18 cellular contexts compared by ENCODE assay signal in genomic region chr20:37511605-37512275, GRCh38. TPM values are rescaled to one million over a fixed set of nuclear protein-coding genes. Genes with fewer than 3 reads are reported as not detected.
DNase-seq lines count a peak whose midpoint lies in the region; ATAC-seq, FAIRE-seq and TF ChIP-seq lines count a peak whose summit lies in the region.
"Had no signal": no experiment of that assay in that cellular context is flagged by ENCODE, and none has a peak within 500 bp of the region (broad histone marks: within the 10 kb centered on the region; RNA-seq: fewer than 3 reads in every experiment).

No MANE protein-coding gene starts in this region.

- no peak overlapping the region for H2AFZ ChIP-seq in SK-N-SH (ENCODE audit: low read depth)

- DNase-seq in AG08395 (ENCODE audit: low spot score): peak; percentile 95
- DNase-seq in H54 (ENCODE audit: insufficient read length, low spot score): peak; percentile 61
- no peak for DNase-seq in SK-N-SH
- DNase-seq in foreskin fibroblast: peak; percentile 90 to 94
- no peak for DNase-seq in thyroid gland
- no peak for DNase-seq in Peyer's patch
- no peak for DNase-seq in activated CD4-positive, alpha-beta T cell treated with anti-CD3 and anti-CD28 coated beads, Interleukin-2, amount 50 U/mL, for 48 hours
- DNase-seq: activated CD4-positive, alpha-beta memory T cell treated with anti-CD3 and anti-CD28 coated beads, Interleukin-2, amount 10 ng/mL, durations not matched to agents 7 days and 5 days; activated gamma-delta T cell; AML-193; DMS79 treated with DMSO at 0.1 percent for 48 hours; NCI-H526 treated with DMSO at 0.1 percent for 48 hours; nucleus accumbens; stimulated activated CD4-positive, alpha-beta T cell treated with anti-CD3 and anti-CD28 coated beads, Interleukin-15, amount 100 ng/mL, for 24 hours had no signal

- H3K4me3 ChIP-seq in SK-N-SH (ENCODE audit: low read depth in 2 of 2, low read length in 1 of 2) (no peak overlapping the region), foreskin fibroblast (ENCODE audit: low read depth in 1 of 2, low read length in 2 of 2) (no peak overlapping the region), thyroid gland (replicated peaks in 1 of 3) (no peak overlapping the region), Peyer's patch (no peak overlapping the region)
- H3K4me3 ChIP-seq: cardiac muscle cell had no signal

- peaks cover 10% of the 10 kb centered on the region; the same call in 1 of the 2 replicates for H3K79me2 ChIP-seq in SK-N-SH (ENCODE audit: insufficient read depth)

- H3K27ac ChIP-seq in SK-N-SH (ENCODE audit: low read depth in 2 of 2, low read length in 1 of 2) (no peak overlapping the region), thyroid gland (no peak overlapping the region), Peyer's patch (no peak overlapping the region)
- H3K27ac ChIP-seq: cardiac muscle cell had no signal

- TF ChIP-seq POLR2A in H54 (IDR thresholded peaks at IDR 0.05; ENCODE audit: low read depth, low read length) (no peak), thyroid gland (IDR thresholded peaks at IDR 0.05) (no peak), Peyer's patch (IDR thresholded peaks at IDR 0.05) (no peak)

- peaks cover 19% of the 10 kb centered on the region for H4K20me1 ChIP-seq in SK-N-SH (ENCODE audit: insufficient read depth)

- H3K9me2 ChIP-seq in SK-N-SH: no peaks in the 10 kb centered on the region

- intact Hi-C loops in thyroid gland (cut with DNase I): no loop called here

- H3K4me1 ChIP-seq in SK-N-SH (ENCODE audit: control insufficient read depth in 1 of 2, insufficient read depth in 2 of 2, low read depth in 1 of 2, low read length in 1 of 2): no peaks in the 10 kb centered on the region; a peak in 2 of 4 replicates
- no peaks in the 10 kb centered on the region for H3K4me1 ChIP-seq in thyroid gland
- peaks cover 0 to 3% (median 0%) of the 10 kb centered on the region in 4 donors for H3K4me1 ChIP-seq in Peyer's patch

- H3K27me3 ChIP-seq in SK-N-SH (ENCODE audit: insufficient read depth) (no peaks in the 10 kb centered on the region), thyroid gland (no peaks in the 10 kb centered on the region), Peyer's patch (no peaks in the 10 kb centered on the region)
- H3K27me3 ChIP-seq: cardiac muscle cell had no signal

- no peak for FAIRE-seq in H54 (lab: Jason Lieb, UNC)
- FAIRE-seq: GM19239 had no signal

- TF ChIP-seq EP300 in SK-N-SH (IDR thresholded peaks at IDR 0.05; ENCODE audit: borderline replicate concordance in 1 of 2, low read depth in 1 of 2, low read length in 1 of 2): no peak

- H3K4me2 ChIP-seq in SK-N-SH: peak overlapping the region; percentile 37; the same call in 1 of the 2 replicates

- H3K36me3 ChIP-seq in SK-N-SH (replicated peaks in 1 of 2; ENCODE audit: control insufficient read depth in 1 of 2, insufficient read depth in 2 of 2, low read length in 1 of 2) (peaks cover 28 to 34% of the 10 kb centered on the region in 2 experiments), thyroid gland (peaks cover 8 to 14% of the 10 kb centered on the region in 2 donors), Peyer's patch (peaks cover 0 to 37% (median 0%) of the 10 kb centered on the region in 3 donors)

- no peak for TF ChIP-seq RAD21 in SK-N-SH (IDR thresholded peaks at IDR 0.05; ENCODE audit: low read length)

- WGBS in SK-N-SH (ENCODE audit: low lambda C conversion rate): 89% methylated on average over 6 of the region's 6 CpGs
- 93 to 96% methylated on average over 6 of the region's 6 CpGs for WGBS in thyroid gland, 2 donors

- POLR2A ChIA-PET in SK-N-SH (lab: Yijun Ruan, JAX): no interaction called here

- CTCF ChIA-PET in SK-N-SH (lab: Yijun Ruan, JAX): interaction anchor here (0.8 to 1.4 kb wide), 3 partner anchors 127 to 316 kb away, joined by 3 read pairs; no protein-coding TSS in a partner anchor

- H3K9ac ChIP-seq in SK-N-SH: no peak overlapping the region

- no peak for ATAC-seq in GM21360 (IDR thresholded peaks at IDR 0.05; ENCODE audit: unreplicated experiment)
- ATAC-seq: Right ventricle myocardium inferior had no signal

- H3K9me3 ChIP-seq in SK-N-SH (no peaks in the 10 kb centered on the region), thyroid gland (no peaks in the 10 kb centered on the region), Peyer's patch (no peaks in the 10 kb centered on the region)

- no peaks in the 10 kb centered on the region for H3F3A ChIP-seq in SK-N-SH (replicated peaks; ENCODE audit: insufficient read depth)

- TF ChIP-seq CTCF in SK-N-SH (IDR thresholded peaks at IDR 0.05) (no peak), foreskin fibroblast (IDR thresholded peaks at IDR 0.05; ENCODE audit: low read depth, low read length) (no peak), thyroid gland (IDR thresholded peaks at IDR 0.05) (no peak), Peyer's patch (IDR thresholded peaks at IDR 0.05) (no peak)

TF ChIP-seq in SK-N-SH, 30 proteins besides CTCF, POLR2A, EP300 and RAD21:
- TF ChIP-seq TCF12 (IDR thresholded peaks at IDR 0.05) (peak; percentile 81), RFX5 (IDR thresholded peaks at IDR 0.05; ENCODE audit: low read length) (no peak), MAX (IDR thresholded peaks at IDR 0.05; ENCODE audit: low read depth) (no peak), FOSL2 (IDR thresholded peaks at IDR 0.05; ENCODE audit: borderline replicate concordance, low read depth) (peak; percentile 46; the same call in 1 of the 2 replicates), JUND (IDR thresholded peaks at IDR 0.05) (peak; percentile 16; the same call in 1 of the 2 replicates), MEF2A (IDR thresholded peaks at IDR 0.05; ENCODE audit: borderline replicate concordance, low read depth) (no peak), PBX3 (IDR thresholded peaks at IDR 0.05) (peak; percentile 37), ZBTB33 (IDR thresholded peaks at IDR 0.05; ENCODE audit: borderline replicate concordance, low read depth) (no peak), POLR2AphosphoS5 (IDR thresholded peaks at IDR 0.05; ENCODE audit: low read depth, low read length) (no peak; the same call in 1 of the 2 replicates)

RNA-seq across cellular contexts. Expression of gene NNAT, which starts 9.3 kb away (rescaled TPM):
- 6.7 and 11.3 TPM in 2 replicates for polyA plus RNA-seq in SK-N-SH (2012; rRNA removed)
- 6.6 and 13.1 TPM in 2 replicates for polyA plus RNA-seq in SK-N-SH (2012; cell fraction: cytosol; rRNA removed)
- polyA plus RNA-seq in SK-N-SH (2012; cell fraction: nucleus; rRNA removed): 2.4 and 3.1 TPM in 2 replicates
- total RNA-seq in thyroid gland (1 to 10 TPM in 3 of 4 donors, under 1 TPM in 1; 0.45 to 4.9 (median 1.6) TPM), Peyer's patch (not detected)
- total RNA-seq: activated CD4-positive, alpha-beta memory T cell treated with anti-CD3 and anti-CD28 coated beads, Interleukin-2, amount 10 ng/mL, durations not matched to agents 7 days and 5 days had no signal

RNA-seq across cellular contexts. Expression of gene BLCAP, which starts 15.9 kb away (rescaled TPM):
- 55.8 and 73.0 TPM in 2 replicates for polyA plus RNA-seq in SK-N-SH (2012; rRNA removed)
- 65.8 and 66.6 TPM in 2 replicates for polyA plus RNA-seq in SK-N-SH (2012; cell fraction: cytosol; rRNA removed)
- 63.3 and 67.3 TPM in 2 replicates for polyA plus RNA-seq in SK-N-SH (2012; cell fraction: nucleus; rRNA removed)
- total RNA-seq in thyroid gland: 10 to 100 TPM; 56.6 to 80.3 (median 64.5) TPM
- 100 to 1,000 TPM in 3 of 4 donors, 10 to 100 TPM in 1; 44.6 to 129 (median 118) TPM for total RNA-seq in Peyer's patch

Comparison
In these comparisons a context has a peak if more than half of its experiments do, and no peak if none do; other contexts are left out.
1. DNase-seq: peak in AG08395 (single experiment), H54 (single experiment) and foreskin fibroblast (2 of 2); none in SK-N-SH (single experiment), thyroid gland (0 of 2), Peyer's patch (0 of 3) and activated CD4-positive, alpha-beta T cell treated with anti-CD3 and anti-CD28 coated beads, Interleukin-2, amount 50 U/mL, for 48 hours (0 of 2).